8 cellular contexts compared by ENCODE assay signal in genomic region chrX:118497180-118497814, GRCh38. TPM values are rescaled to one million over a fixed set of nuclear protein-coding genes. Genes with fewer than 3 reads are reported as not detected.
A peak's percentile ranks its signal among the peaks of the same experiment; 100 is the strongest.
DNase-seq lines count a peak whose midpoint lies in the region; TF ChIP-seq lines count a peak whose summit lies in the region.

No MANE protein-coding gene starts in this region.

- peak overlapping the region; percentile 92 for H3K4me3 Mint-ChIP-seq in glutamatergic neuron (ENCODE audit: unreplicated experiment)

- no peaks in the 10 kb centered on the region for H3K9me3 ChIP-seq in thymus (ENCODE audit: control insufficient read depth)

- peak overlapping the region; percentile 91 for H3K27ac Mint-ChIP-seq in glutamatergic neuron (ENCODE audit: unreplicated experiment)

- 5% methylated on average over 6 of the region's 6 CpGs for WGBS in thymus

- H3K4me1 ChIP-seq in thymus (ENCODE audit: control insufficient read depth, insufficient read depth, low read length) = peaks cover 3% of the 10 kb centered on the region

- peaks cover 8% of the 10 kb centered on the region for H3K9me3 Mint-ChIP-seq in glutamatergic neuron (ENCODE audit: unreplicated experiment)

- peak overlapping the region; percentile 75 for H3K4me3 ChIP-seq in thymus (ENCODE audit: low read length)

- peak overlapping the region; percentile 52 for H3K27ac ChIP-seq in thymus (ENCODE audit: low read depth)

- H3K27me3 ChIP-seq in thymus (ENCODE audit: control insufficient read depth, insufficient read depth) = no peaks in the 10 kb centered on the region

- DNase-seq in activated T-cell treated with anti-CD3 and anti-CD28 coated beads for 1 hour (ENCODE audit: low read depth) = peak; percentile 2
- DNase-seq in activated T-cell treated with anti-CD3 and anti-CD28 coated beads, Interleukin-2, amount 50 U/mL, for 48 hours = no peak
- peak; percentile 26 for DNase-seq in activated CD4-positive, alpha-beta T cell treated with anti-CD3 and anti-CD28 coated beads, Interleukin-2, amount 50 U/mL, for 1 hour
- DNase-seq in glutamatergic neuron = no peak
- no peak for DNase-seq in NCI-H2196 (lab: John Stamatoyannopoulos, UW; ENCODE audit: unreplicated experiment)
- DNase-seq in RKO (ENCODE audit: low spot score) = no peak
- DNase-seq in mucosa of gallbladder (ENCODE audit: low spot score) = no peak

- H3K36me3 Mint-ChIP-seq in glutamatergic neuron (ENCODE audit: unreplicated experiment) = no peaks in the 10 kb centered on the region

- no peak for TF ChIP-seq CTCF in glutamatergic neuron (IDR thresholded peaks at IDR 0.05; ENCODE audit: partially characterized antibody, unreplicated experiment)

- no peaks in the 10 kb centered on the region for H3K36me3 ChIP-seq in thymus (ENCODE audit: control insufficient read depth, insufficient read depth)

- peaks cover 2% of the 10 kb centered on the region for H3K27me3 Mint-ChIP-seq in glutamatergic neuron (ENCODE audit: unreplicated experiment)

- peaks cover 11% of the 10 kb centered on the region for H3K4me1 Mint-ChIP-seq in glutamatergic neuron (ENCODE audit: low read depth, unreplicated experiment)

RNA-seq across cellular contexts. Expression of gene DOCK11, which starts 1.7 kb away (rescaled TPM):
- total RNA-seq in glutamatergic neuron (ENCODE audit: unreplicated experiment) (53.1 TPM), mucosa of gallbladder (16.3 TPM)
- 49.9 TPM for polyA plus RNA-seq in thymus

Comparison
In these comparisons a context has a peak if more than half of its experiments do, and no peak if none do; other contexts are left out.
1. DNase-seq: peak in activated T-cell treated with anti-CD3 and anti-CD28 coated beads for 1 hour (single experiment) and activated CD4-positive, alpha-beta T cell treated with anti-CD3 and anti-CD28 coated beads, Interleukin-2, amount 50 U/mL, for 1 hour (single experiment); none in activated T-cell treated with anti-CD3 and anti-CD28 coated beads, Interleukin-2, amount 50 U/mL, for 48 hours (0 of 2), glutamatergic neuron (single experiment), NCI-H2196 (single experiment), RKO (single experiment) and mucosa of gallbladder (single experiment).